ENCODE assay signal across 9 cellular contexts in the genomic region with DNA sequence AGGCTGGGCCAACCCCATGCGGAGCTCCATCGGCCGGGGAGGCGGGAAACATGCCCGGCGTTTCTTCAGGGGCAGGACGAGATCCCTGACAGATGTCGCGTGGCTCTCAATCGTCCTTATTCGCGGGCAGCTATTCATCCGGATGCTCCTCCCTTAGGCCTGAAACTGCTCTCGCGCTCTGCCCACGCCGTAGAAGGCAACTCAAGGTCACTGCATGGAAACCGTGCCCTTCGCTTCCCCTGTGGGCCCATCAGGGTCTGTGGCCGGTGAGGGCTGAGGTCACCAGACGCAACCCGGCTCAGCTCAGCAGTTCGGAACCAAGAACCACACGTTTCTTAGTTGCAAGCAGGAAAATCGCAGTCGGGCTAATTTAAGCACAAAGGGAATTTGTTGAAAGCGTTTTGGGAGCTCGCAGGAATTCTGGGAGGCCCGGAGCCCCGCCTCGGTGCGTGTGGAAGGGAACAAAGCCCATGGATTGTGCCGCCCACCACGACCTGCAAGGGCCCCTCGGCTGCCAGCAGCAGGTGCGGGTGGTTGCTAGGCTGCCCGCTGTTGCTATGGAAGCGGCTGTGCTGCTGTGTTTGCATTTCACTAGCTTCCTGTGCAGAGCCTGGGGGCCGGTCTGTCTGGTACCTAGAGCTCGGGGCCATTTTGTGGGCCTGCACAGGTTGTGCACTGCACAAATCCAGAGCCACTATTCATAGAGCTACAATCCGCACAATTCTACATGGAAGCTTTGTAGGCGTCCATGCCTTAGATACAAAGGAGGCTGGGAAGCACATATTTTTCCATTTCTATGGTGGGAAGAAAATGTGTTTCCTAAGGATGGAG. TPM values are rescaled to one million over a fixed set of nuclear protein-coding genes. Genes with fewer than 3 reads are reported as not detected.
DNase-seq lines count a peak whose midpoint lies in the region; ATAC-seq, FAIRE-seq and TF ChIP-seq lines count a peak whose summit lies in the region.
"Had no signal": no experiment of that assay in that cellular context is flagged by ENCODE, and none has a peak within 500 bp of the region (broad histone marks: within the 10 kb centered on the region; RNA-seq: fewer than 3 reads in every experiment).

No MANE protein-coding gene starts in this region.

- POLR2A ChIA-PET in K562 (lab: Yijun Ruan, JAX), result interaction anchor here (0.5 to 1.0 kb wide), 5 partner anchors 73 to 1784 kb away, joined by 3 to 4 read pairs (median 4); no protein-coding TSS in a partner anchor

- in situ Hi-C loops in K562 (cut with MboI), result loop anchor here (10.0 to 25.0 kb wide), 3 partner anchors 157 to 1540 kb away; no protein-coding TSS in a partner anchor

- no peaks in the 10 kb centered on the region for H3K9me1 ChIP-seq in K562 (ENCODE audit: control insufficient read depth, insufficient read depth, low read length)

- TF ChIP-seq RAD21 in K562 (CRISPR knock-in tag; conservative IDR thresholded peaks at IDR 0.05 in 1 of 2, IDR thresholded peaks at IDR 0.05 in 1 of 2), result no peak

- BruUV-seq in K562 (replicated peaks; lab: Mats Ljungman, UMichigan), result no TSS peak

- peaks cover 8 to 21% (median 12%) of the 10 kb centered on the region in 3 donors for H3K27me3 Mint-ChIP-seq in immature natural killer cell (ENCODE audit: low read depth in 3 of 3)

- intact Hi-C loops in K562 (cut with micrococcal nuclease), result loop anchor here (1.0 to 5.0 kb wide), 6 partner anchors 57 to 230 kb away; a partner anchor contains a TSS

- no peak for FAIRE-seq in K562 (lab: Jason Lieb, UNC)
- no peak for FAIRE-seq in HTR-8/SVneo (lab: Jason Lieb, UNC)
- FAIRE-seq: TTC549 had no signal

- H3K27ac ChIP-seq in MM.1S (ENCODE audit: low read length) (peak overlapping the region; percentile 46; the same call in 1 of the 2 replicates), K562 (ENCODE audit: extremely low read depth, low read depth, low read length) (no peak overlapping the region)

- peak; percentile 66 for DNase-seq in Daoy (ENCODE audit: low read depth)
- peak; percentile 35 for DNase-seq in MM.1S
- DNase-seq in T-helper 22 cell (ENCODE audit: low read depth), result peak; percentile 44
- no peak for DNase-seq in K562 (ENCODE audit: extremely low read depth in 1 of 4, low spot score in 3 of 4)
- peak; percentile 59 to 72 (median 68) for DNase-seq in immature natural killer cell
- peak; percentile 38 for DNase-seq in stimulated activated CD4-positive, alpha-beta T cell treated with anti-CD3 and anti-CD28 coated beads, Interleukin-12 subunit alpha, Interleukin-12 subunit beta, amount 100 ng/mL, for 4 hours
- no peak for DNase-seq in HTR-8/SVneo (ENCODE audit: insufficient read length, low spot score)

- H3K27ac Mint-ChIP-seq in immature natural killer cell, result peak overlapping the region; percentile 25 to 93 (median 90)

- H3K36me3 Mint-ChIP-seq in immature natural killer cell, result no peaks in the 10 kb centered on the region

- H3F3A ChIP-seq in MM.1S (ENCODE audit: insufficient read depth, low read length), result no peaks in the 10 kb centered on the region

- WGBS in K562 (ENCODE audit: insufficient coverage, low coverage, missing lambda C conversion rate), result 21% methylated on average over 42 of the region's 42 CpGs

- ATAC-seq in GM21786 (IDR thresholded peaks at IDR 0.05; ENCODE audit: unreplicated experiment) (peak; percentile 79), K562 (no peak)

- H3K4me1 Mint-ChIP-seq in immature natural killer cell, result peaks cover 16 to 18% of the 10 kb centered on the region in 2 donors

- no peak for TF ChIP-seq EP300 in K562 (IDR thresholded peaks at IDR 0.05; ENCODE audit: low read length)

- no peaks in the 10 kb centered on the region for H3K9me3 Mint-ChIP-seq in immature natural killer cell

- H3K36me3 ChIP-seq in MM.1S (replicated peaks; ENCODE audit: insufficient read depth, low read length) (no peaks in the 10 kb centered on the region), K562 (ENCODE audit: control insufficient read depth, insufficient read depth, low read length) (no peaks in the 10 kb centered on the region)

- no peaks in the 10 kb centered on the region for H3K9me3 ChIP-seq in MM.1S (replicated peaks; ENCODE audit: insufficient read depth, low read length)
- H3K9me3 ChIP-seq in K562 (replicated peaks; ENCODE audit: control insufficient read depth, insufficient read depth, low read depth, low read length), result no peaks in the 10 kb centered on the region

- H3K27me3 ChIP-seq in MM.1S (replicated peaks; ENCODE audit: insufficient read depth, low read length), result no peaks in the 10 kb centered on the region
- H3K27me3 ChIP-seq in K562 (ENCODE audit: control insufficient read depth in 2 of 2, insufficient read depth in 2 of 2, low read length in 2 of 2), result peaks cover 54 to 92% of the 10 kb centered on the region in 2 experiments

- H3K9ac ChIP-seq in MM.1S (ENCODE audit: low read length) (peak overlapping the region; percentile 30; the same call in 1 of the 2 replicates), K562 (ENCODE audit: insufficient read depth in 1 of 2, low read depth in 2 of 2, low read length in 2 of 2) (no peak overlapping the region)

- peak overlapping the region; percentile 88 to 93 (median 89) for H3K4me3 Mint-ChIP-seq in immature natural killer cell

- H3K4me1 ChIP-seq in MM.1S (ENCODE audit: low read length) (no peaks in the 10 kb centered on the region), K562 (replicated peaks in 1 of 2; ENCODE audit: control insufficient read depth in 2 of 2, insufficient read depth in 2 of 2, low read length in 2 of 2) (peaks cover 0 to 28% of the 10 kb centered on the region in 2 experiments; a peak in 3 of 5 replicates)

- TF ChIP-seq POLR2A in K562 (conservative IDR thresholded peaks at IDR 0.05), result no peak

- CTCF ChIA-PET in K562 (lab: Yijun Ruan, JAX; ENCODE audit: low intra/inter-chr PET ratio), result interaction anchor here (0.6 kb wide), 1 partner anchor 111 kb away, joined by 3 read pairs; no protein-coding TSS in a partner anchor

- H4K20me1 ChIP-seq in MM.1S (ENCODE audit: insufficient read depth, low read length) (no peaks in the 10 kb centered on the region), K562 (replicated peaks; ENCODE audit: control insufficient read depth, insufficient read depth, low read length) (peaks cover 16% of the 10 kb centered on the region)

- H3K4me2 ChIP-seq in MM.1S (ENCODE audit: low read depth, low read length) (peak overlapping the region; percentile 52), K562 (ENCODE audit: insufficient read depth, low read length) (no peak overlapping the region)

- peak overlapping the region; percentile 58; the same call in 1 of the 2 replicates for H2AFZ ChIP-seq in MM.1S (ENCODE audit: low read length)
- no peak overlapping the region for H2AFZ ChIP-seq in K562 (ENCODE audit: low read depth, low read length)

- H3K79me2 ChIP-seq in MM.1S (ENCODE audit: low read length), result no peaks in the 10 kb centered on the region
- H3K79me2 ChIP-seq in K562 (ENCODE audit: control insufficient read depth, insufficient read depth, low read length), result no peaks in the 10 kb centered on the region

- no peak overlapping the region; the same call in 1 of the 2 replicates for H3K4me3 ChIP-seq in MM.1S (ENCODE audit: low read length)
- no peak overlapping the region for H3K4me3 ChIP-seq in K562

- TF ChIP-seq CTCF in MM.1S (IDR thresholded peaks at IDR 0.05; ENCODE audit: low read length) (no peak), K562 (IDR thresholded peaks at IDR 0.05 in 2 of 3, conservative IDR thresholded peaks at IDR 0.05 in 1 of 3; ENCODE audit: insufficient read depth in 2 of 3, low read depth in 1 of 3, low read length in 3 of 3) (no peak)

- H3K9me2 ChIP-seq in MM.1S (replicated peaks; ENCODE audit: insufficient read depth, low read length), result no peaks in the 10 kb centered on the region

RNA-seq across cellular contexts. Expression of a gene that starts 6.1 kb away (rescaled TPM):
- 0.11 TPM in 1 of 2 replicates, not detected in the other for total RNA-seq in Daoy (2014; rRNA removed; shearing (Covaris generic))
- total RNA-seq in K562 (2011; cell fraction: chromatin; rRNA removed; ENCODE audit: low replicate concordance), result not detected in 2 replicates
- not detected in 2 replicates for total RNA-seq in K562 (2011; cell fraction: nucleolus; rRNA removed)
- not detected in 2 replicates for total RNA-seq in K562 (2011; cell fraction: nucleoplasm; rRNA removed)
- total RNA-seq in K562 (2014; rRNA removed) (not detected in 2 replicates), K562 (2014; rRNA removed; fragmentation: Illumina TruSeq; extraction: Trizol) (not detected in 2 replicates), K562 (2015; rRNA removed; fragmentation: Illumina TruSeq; extraction: Trizol) (not detected in 2 replicates), K562 (2021) (not detected in 2 replicates)
- polyA plus RNA-seq in K562 (2011; rRNA removed) (not detected in 2 replicates), K562 (2014; fragmentation: Illumina TruSeq; extraction: Trizol) (not detected in 2 replicates), K562 (2014; fragmentation: Nextera tagmentation; extraction: Ambion mirVana) (not detected), K562 (2014; rRNA removed) (not detected in 2 replicates), immature natural killer cell (not detected)
- polyA plus RNA-seq in K562 (2011; cell fraction: cytosol; rRNA removed), result not detected in 2 replicates
- polyA plus RNA-seq in K562 (2011; cell fraction: nucleus; rRNA removed), result not detected in 2 replicates
- not detected in 2 replicates for polyA plus RNA-seq in K562 (2012)
- not detected in 2 replicates for polyA minus RNA-seq in K562 (2011; rRNA and poly(A)+ RNA removed)
- not detected in 2 replicates for polyA minus RNA-seq in K562 (2011; cell fraction: cytosol; rRNA and poly(A)+ RNA removed)
- polyA minus RNA-seq in K562 (2011; cell fraction: nucleus; rRNA and poly(A)+ RNA removed), result not detected in 2 replicates

RNA-seq across cellular contexts. Expression of a gene that starts 51.5 kb away (rescaled TPM):
- not detected in 2 replicates for total RNA-seq in Daoy (2014; rRNA removed; shearing (Covaris generic))
- not detected in 2 replicates for total RNA-seq in K562 (2011; cell fraction: chromatin; rRNA removed; ENCODE audit: low replicate concordance)
- not detected in 2 replicates for total RNA-seq in K562 (2011; cell fraction: nucleolus; rRNA removed)
- total RNA-seq in K562 (2011; cell fraction: nucleoplasm; rRNA removed), result not detected in 2 replicates
- not detected in 2 replicates for total RNA-seq in K562 (2014; rRNA removed)
- not detected in 2 replicates for total RNA-seq in K562 (2014; rRNA removed; fragmentation: Illumina TruSeq; extraction: Trizol)
- not detected in 2 replicates for total RNA-seq in K562 (2015; rRNA removed; fragmentation: Illumina TruSeq; extraction: Trizol)
- total RNA-seq in K562 (2021), result not detected in 2 replicates
- not detected in 2 replicates for polyA plus RNA-seq in K562 (2011; rRNA removed)
- not detected in 2 replicates for polyA plus RNA-seq in K562 (2011; cell fraction: cytosol; rRNA removed)
- not detected in 2 replicates for polyA plus RNA-seq in K562 (2011; cell fraction: nucleus; rRNA removed)
- polyA plus RNA-seq in K562 (2012), result not detected in 2 replicates
- not detected in 2 replicates for polyA plus RNA-seq in K562 (2014; fragmentation: Illumina TruSeq; extraction: Trizol)
- not detected for polyA plus RNA-seq in K562 (2014; fragmentation: Nextera tagmentation; extraction: Ambion mirVana)
- polyA plus RNA-seq in K562 (2014; rRNA removed), result not detected in 2 replicates
- polyA minus RNA-seq in K562 (2011; rRNA and poly(A)+ RNA removed), result not detected in 2 replicates
- polyA minus RNA-seq in K562 (2011; cell fraction: cytosol; rRNA and poly(A)+ RNA removed), result not detected in 2 replicates
- not detected in 2 replicates for polyA minus RNA-seq in K562 (2011; cell fraction: nucleus; rRNA and poly(A)+ RNA removed)
- polyA plus RNA-seq in immature natural killer cell, result not detected

RNA-seq across cellular contexts. Expression of a gene that starts 57.0 kb away (rescaled TPM):
- total RNA-seq in Daoy (2014; rRNA removed; shearing (Covaris generic)), result not detected in 2 replicates
- 2.0 and 3.4 TPM in 2 replicates for total RNA-seq in K562 (2011; cell fraction: chromatin; rRNA removed; ENCODE audit: low replicate concordance)
- 3.3 and 3.7 TPM in 2 replicates for total RNA-seq in K562 (2011; cell fraction: nucleolus; rRNA removed)
- 3.4 and 3.7 TPM in 2 replicates for total RNA-seq in K562 (2011; cell fraction: nucleoplasm; rRNA removed)
- total RNA-seq in K562 (2014; rRNA removed), result 2.9 and 5.4 TPM in 2 replicates
- 0.67 and 0.98 TPM in 2 replicates for total RNA-seq in K562 (2014; rRNA removed; fragmentation: Illumina TruSeq; extraction: Trizol)
- 2.0 and 2.6 TPM in 2 replicates for total RNA-seq in K562 (2015; rRNA removed; fragmentation: Illumina TruSeq; extraction: Trizol)
- total RNA-seq in K562 (2021), result 2.9 and 4.3 TPM in 2 replicates
- polyA plus RNA-seq in K562 (2011; rRNA removed), result 0.93 and 1.6 TPM in 2 replicates
- polyA plus RNA-seq in K562 (2011; cell fraction: cytosol; rRNA removed), result 1.6 and 4.7 TPM in 2 replicates
- polyA plus RNA-seq in K562 (2011; cell fraction: nucleus; rRNA removed), result 0.69 and 1.5 TPM in 2 replicates
- 3.8 and 6.7 TPM in 2 replicates for polyA plus RNA-seq in K562 (2012)
- 1.8 and 3.2 TPM in 2 replicates for polyA plus RNA-seq in K562 (2014; fragmentation: Illumina TruSeq; extraction: Trizol)
- polyA plus RNA-seq in K562 (2014; fragmentation: Nextera tagmentation; extraction: Ambion mirVana), result under 1 TPM; 0.32 to 0.73 TPM
- polyA plus RNA-seq in K562 (2014; rRNA removed), result 3.3 and 4.3 TPM in 2 replicates
- 0.63 and 1.2 TPM in 2 replicates for polyA minus RNA-seq in K562 (2011; rRNA and poly(A)+ RNA removed)
- not detected in 2 replicates for polyA minus RNA-seq in K562 (2011; cell fraction: cytosol; rRNA and poly(A)+ RNA removed)
- polyA minus RNA-seq in K562 (2011; cell fraction: nucleus; rRNA and poly(A)+ RNA removed), result 0.54 and 0.78 TPM in 2 replicates
- polyA plus RNA-seq in immature natural killer cell, result not detected

Comparison
In these comparisons a context has a peak if more than half of its experiments do, and no peak if none do; other contexts are left out.
1. DNase-seq: peak in Daoy (single experiment), MM.1S (single experiment), T-helper 22 cell (single experiment), immature natural killer cell (3 of 3) and stimulated activated CD4-positive, alpha-beta T cell treated with anti-CD3 and anti-CD28 coated beads, Interleukin-12 subunit alpha, Interleukin-12 subunit beta, amount 100 ng/mL, for 4 hours (single experiment); none in K562 (0 of 4) and HTR-8/SVneo (single experiment).